Comparison of ENCODE assay signal across 12 cellular contexts in genomic region chr1:182869241-182869666, GRCh38. TPM values are rescaled to one million over a fixed set of nuclear protein-coding genes. Genes with fewer than 3 reads are reported as not detected.
DNase-seq lines count a peak whose midpoint lies in the region; FAIRE-seq and TF ChIP-seq lines count a peak whose summit lies in the region.
"Had no signal": no experiment of that assay in that cellular context is flagged by ENCODE, and none has a peak within 500 bp of the region (broad histone marks: within the 10 kb centered on the region; RNA-seq: fewer than 3 reads in every experiment).

No MANE protein-coding gene starts in this region.

- H3K4me2 ChIP-seq in KMS-11 (no peak overlapping the region), endothelial cell of umbilical vein (ENCODE audit: insufficient read depth, low read length) (no peak overlapping the region), neural progenitor cell (no peak overlapping the region)

- no peaks in the 10 kb centered on the region for H3K27me3 Mint-ChIP-seq in neural progenitor cell (ENCODE audit: insufficient read depth, low read depth)

- H4K20me1 ChIP-seq in KMS-11 (ENCODE audit: insufficient read depth) (no peaks in the 10 kb centered on the region; the same call in 1 of the 2 replicates), endothelial cell of umbilical vein (replicated peaks; ENCODE audit: control insufficient read depth, extremely low read depth, insufficient read depth, low read length) (no peaks in the 10 kb centered on the region), neural progenitor cell (ENCODE audit: low read depth) (peaks cover 48% of the 10 kb centered on the region)

- no peaks in the 10 kb centered on the region for H3K4me1 ChIP-seq in KMS-11 (ENCODE audit: low read depth, poor library complexity, severe bottlenecking)
- H3K4me1 ChIP-seq in endothelial cell of umbilical vein (ENCODE audit: control insufficient read depth, extremely low read depth, insufficient read depth, low read length): no peaks in the 10 kb centered on the region
- H3K4me1 ChIP-seq in neural progenitor cell: no peaks in the 10 kb centered on the region
- H3K4me1 ChIP-seq: Peyer's patch had no signal

- H3K27me3 ChIP-seq in KMS-11 (ENCODE audit: insufficient read depth, low read depth) (no peaks in the 10 kb centered on the region), endothelial cell of umbilical vein (ENCODE audit: control insufficient read depth in 2 of 2, insufficient read depth in 2 of 2, low read length in 2 of 2) (no peaks in the 10 kb centered on the region), neural progenitor cell (no peaks in the 10 kb centered on the region)
- H3K27me3 ChIP-seq: Peyer's patch had no signal

- peaks cover 23% of the 10 kb centered on the region; the same call in 1 of the 2 replicates for H3K36me3 ChIP-seq in KMS-11 (ENCODE audit: insufficient read depth)
- peaks cover 13 to 47% of the 10 kb centered on the region in 2 experiments for H3K36me3 ChIP-seq in endothelial cell of umbilical vein (ENCODE audit: control insufficient read depth in 2 of 2, extremely low read depth in 1 of 2, insufficient read depth in 2 of 2, low read length in 2 of 2)
- H3K36me3 ChIP-seq in neural progenitor cell: peaks cover 94% of the 10 kb centered on the region

- intact Hi-C loops in endothelial cell of umbilical vein (cut with micrococcal nuclease): no loop called here

- TF ChIP-seq CTCF in KMS-11 (conservative IDR thresholded peaks at IDR 0.05; ENCODE audit: low read depth, low read length) (no peak), endothelial cell of umbilical vein (IDR thresholded peaks at IDR 0.05; ENCODE audit: extremely low read depth in 1 of 2, insufficient read depth in 1 of 2, low read depth in 1 of 2, low read length in 2 of 2) (no peak), neural progenitor cell (IDR thresholded peaks at IDR 0.05) (no peak)

- POLR2A ChIA-PET in endothelial cell of umbilical vein (lab: Charles Lee): interaction anchor here (0.8 kb wide), 1 partner anchor 13 kb away, joined by 3 read pairs; no protein-coding TSS in a partner anchor

- no peaks in the 10 kb centered on the region; the same call in 1 of the 2 replicates for H3K79me2 ChIP-seq in KMS-11 (ENCODE audit: insufficient read depth, low read depth)
- H3K79me2 ChIP-seq in endothelial cell of umbilical vein (ENCODE audit: control insufficient read depth, insufficient read depth, low read length): peaks cover 23% of the 10 kb centered on the region
- peaks cover 94% of the 10 kb centered on the region for H3K79me2 ChIP-seq in neural progenitor cell (ENCODE audit: low read depth)

- no peak overlapping the region for H3K4me3 Mint-ChIP-seq in neural progenitor cell

- CTCF ChIA-PET in endothelial cell of umbilical vein (lab: Charles Lee): no interaction called here

- peak; percentile 30 for DNase-seq in NK-92 treated with Interleukin-12 subunit alpha and Interleukin-12 subunit beta, amount 100 ng/mL, for 24 hours (lab: John Stamatoyannopoulos, UW)
- DNase-seq in NK-92 (lab: John Stamatoyannopoulos, UW; ENCODE audit: unreplicated experiment) (no peak), endothelial cell of umbilical vein (ENCODE audit: low read depth, low spot score) (no peak), neural progenitor cell (ENCODE audit: low spot score) (peak; percentile 54), iPS-NIHi7 (ENCODE audit: extremely low spot score) (no peak), AML-193 (lab: John Stamatoyannopoulos, UW) (no peak)
- no peak for DNase-seq in stimulated activated CD4-positive, alpha-beta T cell treated with anti-CD3 and anti-CD28 coated beads, Interleukin-12 subunit alpha, Interleukin-12 subunit beta, amount 100 ng/mL, for 4 hours
- DNase-seq: dermis blood vessel endothelial cell, hippocampal formation, NCI-H2029 treated with DMSO at 0.1 percent for 48 hours, Peyer's patch had no signal

- H2AFZ ChIP-seq in KMS-11 (ENCODE audit: low read depth) (no peak overlapping the region), endothelial cell of umbilical vein (ENCODE audit: low read depth, low read length) (no peak overlapping the region), neural progenitor cell (replicated peaks) (no peak overlapping the region)

- H3F3A ChIP-seq in neural progenitor cell (ENCODE audit: low read depth): peaks cover 48% of the 10 kb centered on the region

- H3K4me3 ChIP-seq in KMS-11 (IDR thresholded peaks at IDR 0.05; ENCODE audit: insufficient read depth, low read depth, low read length): no peak overlapping the region
- no peak overlapping the region for H3K4me3 ChIP-seq in endothelial cell of umbilical vein (replicated peaks in 1 of 3; ENCODE audit: insufficient read depth in 1 of 3, low read depth in 1 of 3, low read length in 3 of 3)
- H3K4me3 ChIP-seq in neural progenitor cell: no peak overlapping the region
- H3K4me3 ChIP-seq: Peyer's patch had no signal

- H3K9ac ChIP-seq in KMS-11 (no peak overlapping the region), endothelial cell of umbilical vein (replicated peaks; ENCODE audit: extremely low read depth, insufficient read depth, low read length) (no peak overlapping the region), neural progenitor cell (no peak overlapping the region)

- H3K9me3 ChIP-seq in endothelial cell of umbilical vein (replicated peaks; ENCODE audit: control insufficient read depth, insufficient read depth, low read length): no peaks in the 10 kb centered on the region
- H3K9me3 ChIP-seq in neural progenitor cell (ENCODE audit: low read depth): no peaks in the 10 kb centered on the region
- H3K9me3 ChIP-seq: Peyer's patch had no signal

- no peaks in the 10 kb centered on the region for H3K4me1 Mint-ChIP-seq in neural progenitor cell

- H3K27ac ChIP-seq in KMS-11 (peak overlapping the region; percentile 6; the same call in 1 of the 2 replicates), endothelial cell of umbilical vein (ENCODE audit: insufficient read depth, low read depth, low read length) (no peak overlapping the region), neural progenitor cell (peak overlapping the region; percentile 84)
- H3K27ac ChIP-seq: Peyer's patch had no signal

- dilution Hi-C loops in endothelial cell of umbilical vein (cut with MboI; ENCODE audit: extremely low pct_ligation_motif_present, low sequenced_read_pairs): no loop called here

- no peak overlapping the region for H3K27ac Mint-ChIP-seq in neural progenitor cell

- no peak for FAIRE-seq in endothelial cell of umbilical vein (lab: Jason Lieb, UNC)

- TF ChIP-seq POLR2A in endothelial cell of umbilical vein (IDR thresholded peaks at IDR 0.05; ENCODE audit: low read depth, low read length): peak; percentile 14

- BruUV-seq in endothelial cell of umbilical vein (replicated peaks; lab: Mats Ljungman, UMichigan): no TSS peak

- no peaks in the 10 kb centered on the region for H3K9me1 ChIP-seq in endothelial cell of umbilical vein (replicated peaks; ENCODE audit: control insufficient read depth, extremely low read depth, insufficient read depth, low read length)

- no peaks in the 10 kb centered on the region for H3K9me3 Mint-ChIP-seq in neural progenitor cell

- H3K36me3 Mint-ChIP-seq in neural progenitor cell: peaks cover 68% of the 10 kb centered on the region

TF ChIP-seq in endothelial cell of umbilical vein, 7 proteins besides CTCF, POLR2A, EP300 and RAD21:
- TF ChIP-seq GATA2 (IDR thresholded peaks at IDR 0.05; ENCODE audit: insufficient read depth, insufficient read length, low read depth, low read length) (no peak), JUN (IDR thresholded peaks at IDR 0.05; ENCODE audit: borderline replicate concordance, insufficient read depth, insufficient read length, low read depth) (no peak), FOS (IDR thresholded peaks at IDR 0.05; ENCODE audit: borderline replicate concordance, insufficient read depth, low read length) (no peak), MAX (IDR thresholded peaks at IDR 0.05; ENCODE audit: insufficient read depth, insufficient read length) (no peak), MYC (IDR thresholded peaks at IDR 0.05; ENCODE audit: low read depth, low read length) (no peak), EZH2 (IDR thresholded peaks at IDR 0.05; ENCODE audit: borderline replicate concordance, low read depth, low read length, severe bottlenecking) (no peak), POLR2AphosphoS5 (IDR thresholded peaks at IDR 0.05; ENCODE audit: insufficient read depth, low read depth, low read length) (no peak)
TF ChIP-seq in endothelial cell of umbilical vein: peak in this region for 0.

RNA-seq across cellular contexts. Expression of gene DHX9, which starts 30.1 kb away (rescaled TPM):
- 219 and 220 TPM in 2 replicates for total RNA-seq in endothelial cell of umbilical vein
- 93.1 and 142 TPM in 2 replicates for polyA plus RNA-seq in endothelial cell of umbilical vein
- 150 and 175 TPM in 2 replicates for polyA plus RNA-seq in endothelial cell of umbilical vein (2011; cell fraction: cytosol; rRNA removed)
- 203 and 301 TPM in 2 replicates for polyA plus RNA-seq in endothelial cell of umbilical vein (2011; cell fraction: nucleus; rRNA removed)
- polyA plus RNA-seq in endothelial cell of umbilical vein (2012): 107 and 168 TPM in 2 replicates
- polyA minus RNA-seq in endothelial cell of umbilical vein: 261 and 270 TPM in 2 replicates
- 116 TPM for polyA minus RNA-seq in endothelial cell of umbilical vein (2011; cell fraction: cytosol; rRNA and poly(A)+ RNA removed)
- polyA minus RNA-seq in endothelial cell of umbilical vein (2011; cell fraction: nucleus; rRNA and poly(A)+ RNA removed): 173 and 247 TPM in 2 replicates
- total RNA-seq in neural progenitor cell (ENCODE audit: low replicate concordance): 257 and 400 TPM in 2 replicates

Comparison
In these comparisons a context has a peak if more than half of its experiments do, and no peak if none do; other contexts are left out.
1. DNase-seq: peak in NK-92 treated with Interleukin-12 subunit alpha and Interleukin-12 subunit beta, amount 100 ng/mL, for 24 hours (single experiment) and neural progenitor cell (single experiment); none in NK-92 (single experiment), endothelial cell of umbilical vein (single experiment), iPS-NIHi7 (single experiment), AML-193 (0 of 2) and stimulated activated CD4-positive, alpha-beta T cell treated with anti-CD3 and anti-CD28 coated beads, Interleukin-12 subunit alpha, Interleukin-12 subunit beta, amount 100 ng/mL, for 4 hours (single experiment).